10 cellular contexts compared by ENCODE assay signal in genomic region chr14:77186911-77187648, GRCh38. TPM values are rescaled to one million over a fixed set of nuclear protein-coding genes. Genes with fewer than 3 reads are reported as not detected.
A peak's percentile ranks its signal among the peaks of the same experiment; 100 is the strongest.
DNase-seq lines count a peak whose midpoint lies in the region; ATAC-seq and FAIRE-seq lines count a peak whose summit lies in the region.
"Had no signal": no experiment of that assay in that cellular context is flagged by ENCODE, and none has a peak within 500 bp of the region (broad histone marks: within the 10 kb centered on the region; RNA-seq: fewer than 3 reads in every experiment).

No MANE protein-coding gene starts in this region.

- no peak overlapping the region for H4K8ac ChIP-seq in trophoblast cell (ENCODE audit: low read depth, low read length)

- no peak overlapping the region for H3K23ac ChIP-seq in trophoblast cell (ENCODE audit: low read length)

- no peak for ATAC-seq in GM18867 (IDR thresholded peaks at IDR 0.05; ENCODE audit: unreplicated experiment)

- no peak overlapping the region for H4K91ac ChIP-seq in trophoblast cell (ENCODE audit: low read depth, low read length)

- H3K4ac ChIP-seq in trophoblast cell (ENCODE audit: low read depth, low read length) = no peak overlapping the region

- H4K20me1 ChIP-seq in BLaER1 (no peaks in the 10 kb centered on the region), Karpas-422 (ENCODE audit: insufficient read depth, low read depth, low read length) (peaks cover 20% of the 10 kb centered on the region; the same call in 1 of the 2 replicates)

- H3K18ac ChIP-seq in trophoblast cell (ENCODE audit: low read length) = no peak overlapping the region

- H3K27me3 ChIP-seq in BLaER1 (no peaks in the 10 kb centered on the region), Karpas-422 (ENCODE audit: low read length) (no peaks in the 10 kb centered on the region), trophoblast cell (ENCODE audit: insufficient read depth, low read length) (no peaks in the 10 kb centered on the region)

- H3K4me3 ChIP-seq in BLaER1 = no peak overlapping the region
- no peak overlapping the region for H3K4me3 ChIP-seq in Karpas-422 (ENCODE audit: low read length)
- H3K4me3 ChIP-seq in trophoblast cell (ENCODE audit: low read depth, low read length) = no peak overlapping the region

- H3K4me1 ChIP-seq in BLaER1 (peaks cover 88% of the 10 kb centered on the region), Karpas-422 (ENCODE audit: low read length) (peaks cover 32% of the 10 kb centered on the region), trophoblast cell (ENCODE audit: control insufficient read depth in 1 of 2, insufficient read depth in 2 of 2, low read length in 2 of 2) (peaks cover 2 to 3% of the 10 kb centered on the region in 2 experiments)

- H3K9me2 ChIP-seq in Karpas-422 (replicated peaks; ENCODE audit: insufficient read depth, low read length) = no peaks in the 10 kb centered on the region

- H3K27ac ChIP-seq in BLaER1 (peak overlapping the region; percentile 55), Karpas-422 (ENCODE audit: low read length) (no peak overlapping the region), trophoblast cell (ENCODE audit: low read depth, low read length) (no peak overlapping the region)

- H2BK120ac ChIP-seq in trophoblast cell (ENCODE audit: insufficient read depth, low read length, poor library complexity) = no peak overlapping the region

- peak overlapping the region; percentile 96 for H3K4me2 ChIP-seq in BLaER1
- no peak overlapping the region for H3K4me2 ChIP-seq in Karpas-422 (ENCODE audit: low read depth, low read length, poor library complexity, severe bottlenecking)
- H3K4me2 ChIP-seq in trophoblast cell (ENCODE audit: low read length) = no peak overlapping the region

- H4K12ac ChIP-seq in trophoblast cell (ENCODE audit: low read depth, low read length) = no peak overlapping the region

- no CpG with 5 or more reads among the region's 15 CpGs for WGBS in trophoblast cell (ENCODE audit: extremely low coverage, insufficient coverage, insufficient read length)

- no peak overlapping the region for H2AFZ ChIP-seq in Karpas-422 (ENCODE audit: low read length)
- H2AFZ ChIP-seq in trophoblast cell (ENCODE audit: insufficient read depth, low read length, poor library complexity) = no peak overlapping the region

- H2BK5ac ChIP-seq in trophoblast cell (ENCODE audit: low read depth, low read length, poor library complexity) = no peak overlapping the region

- H3K79me2 ChIP-seq in Karpas-422 (ENCODE audit: low read length) (no peaks in the 10 kb centered on the region), trophoblast cell (ENCODE audit: control insufficient read depth, insufficient read depth, low read length, poor library complexity) (no peaks in the 10 kb centered on the region)

- no peak for DNase-seq in HTR-8/SVneo (ENCODE audit: insufficient read length, low spot score)
- peak; percentile 33 for DNase-seq in SW480 (ENCODE audit: low spot score)
- DNase-seq in kidney glomerular epithelial cell (lab: John Stamatoyannopoulos, UW) = peak; percentile 55
- no peak for DNase-seq in Karpas-422
- DNase-seq in trophoblast cell = no peak
- no peak for DNase-seq in islet precursor cell
- DNase-seq: CD8-positive, alpha-beta memory T cell had no signal

- H3K9ac ChIP-seq in BLaER1 = peak overlapping the region; percentile 15; the same call in 1 of the 2 replicates
- no peak overlapping the region for H3K9ac ChIP-seq in Karpas-422 (ENCODE audit: low read length)
- H3K9ac ChIP-seq in trophoblast cell (ENCODE audit: low read length) = no peak overlapping the region

- H3K14ac ChIP-seq in trophoblast cell (ENCODE audit: low read length) = no peak overlapping the region

- H2BK12ac ChIP-seq in trophoblast cell (ENCODE audit: low read length) = no peak overlapping the region

- peaks cover 8% of the 10 kb centered on the region; the same call in 1 of the 2 replicates for H3K36me3 ChIP-seq in BLaER1
- no peaks in the 10 kb centered on the region for H3K36me3 ChIP-seq in Karpas-422 (ENCODE audit: insufficient read depth, low read length)
- no peaks in the 10 kb centered on the region for H3K36me3 ChIP-seq in trophoblast cell (ENCODE audit: control insufficient read depth in 1 of 2, insufficient read depth in 2 of 2, low read length in 2 of 2)

- no peaks in the 10 kb centered on the region for H3K79me1 ChIP-seq in trophoblast cell (ENCODE audit: low read length)

- H3K9me3 ChIP-seq in BLaER1 (no peaks in the 10 kb centered on the region), Karpas-422 (ENCODE audit: low read length) (no peaks in the 10 kb centered on the region), trophoblast cell (ENCODE audit: insufficient read depth, low read depth, low read length) (no peaks in the 10 kb centered on the region)

- peak; percentile 33 for FAIRE-seq in HTR-8/SVneo (lab: Jason Lieb, UNC)

- H2AK5ac ChIP-seq in trophoblast cell (ENCODE audit: low read length) = no peak overlapping the region

RNA-seq across cellular contexts. Expression of gene TMEM63C, which starts 5.5 kb away (rescaled TPM):
- total RNA-seq in Karpas-422 (2014; rRNA removed; shearing (Covaris generic); ENCODE audit: low replicate concordance) = 5.0 and 8.4 TPM in 2 replicates
- polyA plus RNA-seq in trophoblast cell (2013) = 0.43 and 0.57 TPM in 2 replicates

RNA-seq across cellular contexts. Expression of gene ZDHHC22, which starts 45.5 kb away (rescaled TPM):
- not detected in 2 replicates for total RNA-seq in Karpas-422 (2014; rRNA removed; shearing (Covaris generic); ENCODE audit: low replicate concordance)
- polyA plus RNA-seq in trophoblast cell (2013) = 0.26 and 0.28 TPM in 2 replicates
- total RNA-seq: CD8-positive, alpha-beta memory T cell; natural killer cell treated with Interleukin-12 subunit alpha and Interleukin-12 subunit beta and Interleukin-15 and Interleukin-18, amount 100 ng/mL, for 72 hours had no signal
- polyA plus RNA-seq: CD8-positive, alpha-beta memory T cell had no signal

Comparison
In these comparisons a context has a peak if more than half of its experiments do, and no peak if none do; other contexts are left out.
1. DNase-seq: peak in SW480 (single experiment) and kidney glomerular epithelial cell (single experiment); none in HTR-8/SVneo (single experiment), Karpas-422 (single experiment), trophoblast cell (0 of 2) and islet precursor cell (single experiment).